Comparison of ENCODE assay signal across 17 cellular contexts in the genomic region with DNA sequence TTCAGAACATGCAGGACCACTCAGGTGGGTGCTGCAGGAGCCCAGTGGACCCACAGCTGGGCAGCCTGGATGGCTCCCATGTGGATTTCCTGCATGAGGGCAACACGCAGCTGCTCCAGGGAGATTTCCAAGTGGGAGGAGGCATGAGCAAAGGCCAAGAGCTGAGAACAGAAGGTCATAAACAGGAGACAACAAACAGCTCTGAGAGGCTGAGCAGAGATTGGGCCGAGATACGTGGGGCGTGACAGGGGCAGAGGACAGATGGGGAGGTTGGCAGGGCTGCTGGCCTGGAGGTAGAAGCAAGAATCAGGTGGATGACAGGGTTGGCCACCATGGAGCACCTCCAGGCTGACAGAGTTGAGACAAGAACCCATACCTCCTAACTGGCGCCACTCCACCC. TPM values are rescaled to one million over a fixed set of nuclear protein-coding genes. Genes with fewer than 3 reads are reported as not detected.
DNase-seq lines count a peak whose midpoint lies in the region; ATAC-seq and TF ChIP-seq lines count a peak whose summit lies in the region.
"Had no signal": no experiment of that assay in that cellular context is flagged by ENCODE, and none has a peak within 500 bp of the region (broad histone marks: within the 10 kb centered on the region; RNA-seq: fewer than 3 reads in every experiment).

No MANE protein-coding gene starts in this region.

- DNase-seq in DMS 273 (lab: John Stamatoyannopoulos, UW; ENCODE audit: unreplicated experiment) (peak; percentile 93), LNCaP clone FGC (ENCODE audit: low read depth) (peak; percentile 92), colonic mucosa (peak; percentile 88), chondrocyte (ENCODE audit: low spot score) (no peak)
- no peak for DNase-seq in activated CD4-positive, CD25-positive, alpha-beta regulatory T cell (lab: John Stamatoyannopoulos, UW)
- no peak for DNase-seq in activated CD4-positive, alpha-beta T cell treated with anti-CD3 and anti-CD28 coated beads, Interleukin-2, amount 50 U/mL, for 1 hour
- DNase-seq: activated CD4-positive, alpha-beta T cell treated with anti-CD3 and anti-CD28 coated beads for 1 hour; activated effector memory CD4-positive, alpha-beta T cell treated with anti-CD3 and anti-CD28 coated beads, Interleukin-2, amount 50 U/mL, for 16 hours; left cardiac atrium had no signal

- H3K27ac Mint-ChIP-seq in chondrocyte (ENCODE audit: unreplicated experiment), result no peak overlapping the region
- H3K27ac Mint-ChIP-seq: T-helper 2 cell treated with Interferon-gamma antibody and Interleukin-4, amounts not matched to agents 5 μg/mL and 100 μg/mL, for 36 hours had no signal

- H3K4me2 ChIP-seq in parathyroid adenoma (ENCODE audit: low read length), result no peak overlapping the region
- H3K4me2 ChIP-seq: smooth muscle cell had no signal

- H3K36me3 Mint-ChIP-seq in chondrocyte (ENCODE audit: low read depth), result no peaks in the 10 kb centered on the region

- H3K4me3 Mint-ChIP-seq in chondrocyte (ENCODE audit: unreplicated experiment), result no peak overlapping the region
- H3K4me3 Mint-ChIP-seq: T-helper 2 cell treated with Interferon-gamma antibody and Interleukin-4, amounts not matched to agents 5 μg/mL and 100 μg/mL, for 36 hours had no signal

- H3K27ac ChIP-seq in colonic mucosa (peak overlapping the region; percentile 98), parathyroid adenoma (peak overlapping the region; percentile 22)
- H3K27ac ChIP-seq: SJCRH30, testis had no signal

- H3K9me3 Mint-ChIP-seq in chondrocyte (ENCODE audit: low read depth), result no peaks in the 10 kb centered on the region
- H3K9me3 Mint-ChIP-seq: T-helper 2 cell treated with Interferon-gamma antibody and Interleukin-4, amounts not matched to agents 5 μg/mL and 100 μg/mL, for 36 hours had no signal

- H3K4me1 Mint-ChIP-seq in chondrocyte (ENCODE audit: low read depth), result peaks cover 35% of the 10 kb centered on the region

- H3K27me3 ChIP-seq in colonic mucosa (no peaks in the 10 kb centered on the region), parathyroid adenoma (ENCODE audit: control insufficient read depth, insufficient read depth, low read length) (no peaks in the 10 kb centered on the region)
- H3K27me3 ChIP-seq: testis had no signal

- H3K4me3 ChIP-seq in LNCaP clone FGC (ENCODE audit: low read depth, low read length) (no peak overlapping the region), colonic mucosa (peak overlapping the region; percentile 44), parathyroid adenoma (ENCODE audit: low read depth, low read length) (no peak overlapping the region)
- H3K4me3 ChIP-seq: SJCRH30, smooth muscle cell, testis had no signal

- H3K27me3 Mint-ChIP-seq in chondrocyte (ENCODE audit: low read depth), result no peaks in the 10 kb centered on the region

- TF ChIP-seq CTCF in LNCaP clone FGC (IDR thresholded peaks at IDR 0.05; ENCODE audit: control insufficient read depth, extremely low read depth, insufficient read depth) (no peak), colonic mucosa (IDR thresholded peaks at IDR 0.05) (no peak), parathyroid adenoma (IDR thresholded peaks at IDR 0.05) (no peak), chondrocyte (IDR thresholded peaks at IDR 0.05) (no peak)

- no peak for ATAC-seq in GM19023 (IDR thresholded peaks at IDR 0.05; ENCODE audit: unreplicated experiment)

- no peaks in the 10 kb centered on the region for H3K79me2 ChIP-seq in parathyroid adenoma

- peak overlapping the region; percentile 24 to 94 for H3K9ac ChIP-seq in colonic mucosa (ENCODE audit: low read depth in 2 of 2, low read length in 2 of 2)
- H3K9ac ChIP-seq in parathyroid adenoma, result no peak overlapping the region

- H3K36me3 ChIP-seq in colonic mucosa (no peaks in the 10 kb centered on the region), parathyroid adenoma (ENCODE audit: control insufficient read depth, insufficient read depth, low read length) (no peaks in the 10 kb centered on the region)
- H3K36me3 ChIP-seq: SJCRH30 had no signal

- peak overlapping the region; percentile 34 for H2AFZ ChIP-seq in parathyroid adenoma

- H3K4me1 ChIP-seq in colonic mucosa, result peaks cover 17% of the 10 kb centered on the region
- H3K4me1 ChIP-seq in parathyroid adenoma, result peaks cover 10% of the 10 kb centered on the region

- no peaks in the 10 kb centered on the region for H3K9me3 ChIP-seq in colonic mucosa
- H3K9me3 ChIP-seq in parathyroid adenoma (ENCODE audit: control insufficient read depth, low read length), result no peaks in the 10 kb centered on the region
- H3K9me3 ChIP-seq: SJCRH30, testis had no signal

- intact Hi-C loops in colonic mucosa (cut with DNase I), result no loop called here

RNA-seq across cellular contexts. Expression of a gene that starts 2.9 kb away (rescaled TPM):
- total RNA-seq in colonic mucosa (1,000 to 10,000 TPM; 1,442 to 2,028 TPM), chondrocyte (not detected in 3 replicates)
- total RNA-seq: left cardiac atrium, mononuclear cell, osteoblast, SJCRH30, smooth muscle cell, testis had no signal

RNA-seq across cellular contexts. Expression of a gene that starts 4.3 kb away (rescaled TPM):
- total RNA-seq in colonic mucosa, result 10 to 100 TPM; 12.6 to 16.3 TPM
- 1.3 to 2.2 TPM (median 1.4 TPM) in 3 replicates for total RNA-seq in chondrocyte

RNA-seq across cellular contexts. Expression of a gene that starts 13.0 kb away (rescaled TPM):
- 10 to 100 TPM; 13.1 to 28.7 TPM for total RNA-seq in colonic mucosa
- 55.4 to 60.0 TPM (median 58.0 TPM) in 3 replicates for total RNA-seq in chondrocyte

RNA-seq across cellular contexts. Expression of a gene that starts 28.8 kb away (rescaled TPM):
- total RNA-seq in colonic mucosa, result 10 to 100 TPM; 12.2 to 51.2 TPM
- 20.9 to 28.4 TPM (median 27.9 TPM) in 3 replicates for total RNA-seq in chondrocyte

RNA-seq across cellular contexts. Expression of a gene that starts 30.2 kb away (rescaled TPM):
- total RNA-seq in colonic mucosa, result 10 to 100 TPM; 10.8 to 28.6 TPM
- total RNA-seq in chondrocyte, result 68.8 to 128 TPM (median 80.6 TPM) in 3 replicates

Comparison
In these comparisons a context has a peak if more than half of its experiments do, and no peak if none do; other contexts are left out.
1. DNase-seq: peak in DMS 273 (single experiment), LNCaP clone FGC (single experiment) and colonic mucosa (single experiment); none in activated CD4-positive, CD25-positive, alpha-beta regulatory T cell (0 of 4), activated CD4-positive, alpha-beta T cell treated with anti-CD3 and anti-CD28 coated beads, Interleukin-2, amount 50 U/mL, for 1 hour (single experiment) and chondrocyte (single experiment).
2. RNA of a gene that starts 2.9 kb away (total RNA-seq): 1,442 to 2,028 TPM in colonic mucosa; not detected in chondrocyte; every median in the first group is over 1,000 times any median in the second.